ENCODE assay signal across 7 cellular contexts in genomic region chr9:17134843-17135577, GRCh38. TPM values are rescaled to one million over a fixed set of nuclear protein-coding genes. Genes with fewer than 3 reads are reported as not detected.
A peak's percentile ranks its signal among the peaks of the same experiment; 100 is the strongest.
DNase-seq lines count a peak whose midpoint lies in the region; ATAC-seq and TF ChIP-seq lines count a peak whose summit lies in the region.

A gene with protein sequence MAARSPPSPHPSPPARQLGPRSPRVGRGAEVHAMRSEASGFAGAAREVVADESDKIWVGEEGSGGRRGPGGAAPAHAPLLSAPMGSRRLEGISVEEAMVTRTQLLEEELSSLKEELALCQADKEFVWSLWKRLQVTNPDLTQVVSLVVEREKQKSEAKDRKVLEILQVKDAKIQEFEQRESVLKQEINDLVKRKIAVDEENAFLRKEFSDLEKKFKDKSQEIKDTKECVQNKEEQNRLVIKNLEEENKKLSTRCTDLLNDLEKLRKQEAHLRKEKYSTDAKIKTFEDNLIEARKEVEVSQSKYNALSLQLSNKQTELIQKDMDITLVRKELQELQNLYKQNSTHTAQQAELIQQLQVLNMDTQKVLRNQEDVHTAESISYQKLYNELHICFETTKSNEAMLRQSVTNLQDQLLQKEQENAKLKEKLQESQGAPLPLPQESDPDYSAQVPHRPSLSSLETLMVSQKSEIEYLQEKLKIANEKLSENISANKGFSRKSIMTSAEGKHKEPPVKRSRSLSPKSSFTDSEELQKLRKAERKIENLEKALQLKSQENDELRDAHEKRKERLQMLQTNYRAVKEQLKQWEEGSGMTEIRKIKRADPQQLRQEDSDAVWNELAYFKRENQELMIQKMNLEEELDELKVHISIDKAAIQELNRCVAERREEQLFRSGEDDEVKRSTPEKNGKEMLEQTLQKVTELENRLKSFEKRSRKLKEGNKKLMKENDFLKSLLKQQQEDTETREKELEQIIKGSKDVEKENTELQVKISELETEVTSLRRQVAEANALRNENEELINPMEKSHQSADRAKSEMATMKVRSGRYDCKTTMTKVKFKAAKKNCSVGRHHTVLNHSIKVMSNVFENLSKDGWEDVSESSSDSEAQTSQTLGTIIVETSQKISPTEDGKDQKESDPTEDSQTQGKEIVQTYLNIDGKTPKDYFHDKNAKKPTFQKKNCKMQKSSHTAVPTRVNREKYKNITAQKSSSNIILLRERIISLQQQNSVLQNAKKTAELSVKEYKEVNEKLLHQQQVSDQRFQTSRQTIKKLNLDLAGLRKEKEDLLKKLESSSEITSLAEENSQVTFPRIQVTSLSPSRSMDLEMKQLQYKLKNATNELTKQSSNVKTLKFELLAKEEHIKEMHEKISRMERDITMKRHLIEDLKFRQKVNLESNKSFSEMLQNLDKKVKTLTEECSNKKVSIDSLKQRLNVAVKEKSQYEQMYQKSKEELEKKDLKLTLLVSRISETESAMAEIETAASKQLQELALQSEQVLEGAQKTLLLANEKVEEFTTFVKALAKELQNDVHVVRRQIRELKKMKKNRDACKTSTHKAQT (N-terminal part only) (plus strand): TSS chr9:17135040. CDS start chr9:17135066, 26 bp downstream.

- no peaks in the 10 kb centered on the region for H3K9me3 ChIP-seq in colonic mucosa

- DNase-seq in NCI-H187 (lab: John Stamatoyannopoulos, UW) (peak; percentile 63 to 77), UCSD-AML1 (lab: John Stamatoyannopoulos, UW; ENCODE audit: unreplicated experiment) (peak; percentile 89), colonic mucosa (peak; percentile 97), kidney tubule cell (ENCODE audit: low spot score) (peak; percentile 89)
- DNase-seq in stimulated activated CD4-positive, alpha-beta T cell treated with anti-CD3 and anti-CD28 coated beads, Interleukin-12 subunit alpha, Interleukin-12 subunit beta, amount 100 ng/mL, for 4 hours, result peak; percentile 67

- H3K27ac ChIP-seq in colonic mucosa, result peak within 1 kb of the TSS; percentile 54

- intact Hi-C loops in colonic mucosa (cut with DNase I), result no loop called here

- no peaks in the 10 kb centered on the region for H3K4me1 ChIP-seq in colonic mucosa

- peak; percentile 71 for ATAC-seq in HG02870 (IDR thresholded peaks at IDR 0.05; ENCODE audit: unreplicated experiment)

- TF ChIP-seq CTCF in GM12875 (IDR thresholded peaks at IDR 0.05; ENCODE audit: borderline replicate concordance, insufficient read depth, low read depth, low read length) (no peak), colonic mucosa (IDR thresholded peaks at IDR 0.05) (no peak)

- no peaks in the 10 kb centered on the region for H3K36me3 ChIP-seq in colonic mucosa

- H3K9ac ChIP-seq in colonic mucosa (ENCODE audit: low read depth in 2 of 2, low read length in 2 of 2), result peak within 1 kb of the TSS; percentile 70 to 91

- H3K27me3 ChIP-seq in colonic mucosa, result no peaks in the 10 kb centered on the region

- H3K4me3 ChIP-seq in GM12875 (ENCODE audit: low read depth, low read length) (peak within 1 kb of the TSS; percentile 81), colonic mucosa (peak within 1 kb of the TSS; percentile 81)

RNA-seq across cellular contexts. Expression of the gene that starts here (rescaled TPM):
- 1 to 10 TPM; 2.4 to 2.6 TPM for total RNA-seq in colonic mucosa

Comparison
In these comparisons a context has a peak if more than half of its experiments do, and no peak if none do; other contexts are left out.
1. Peak in every context shown above with its lines: DNase-seq, ATAC-seq, H3K4me3 ChIP-seq and H3K27ac ChIP-seq.